In the genomic region with DNA sequence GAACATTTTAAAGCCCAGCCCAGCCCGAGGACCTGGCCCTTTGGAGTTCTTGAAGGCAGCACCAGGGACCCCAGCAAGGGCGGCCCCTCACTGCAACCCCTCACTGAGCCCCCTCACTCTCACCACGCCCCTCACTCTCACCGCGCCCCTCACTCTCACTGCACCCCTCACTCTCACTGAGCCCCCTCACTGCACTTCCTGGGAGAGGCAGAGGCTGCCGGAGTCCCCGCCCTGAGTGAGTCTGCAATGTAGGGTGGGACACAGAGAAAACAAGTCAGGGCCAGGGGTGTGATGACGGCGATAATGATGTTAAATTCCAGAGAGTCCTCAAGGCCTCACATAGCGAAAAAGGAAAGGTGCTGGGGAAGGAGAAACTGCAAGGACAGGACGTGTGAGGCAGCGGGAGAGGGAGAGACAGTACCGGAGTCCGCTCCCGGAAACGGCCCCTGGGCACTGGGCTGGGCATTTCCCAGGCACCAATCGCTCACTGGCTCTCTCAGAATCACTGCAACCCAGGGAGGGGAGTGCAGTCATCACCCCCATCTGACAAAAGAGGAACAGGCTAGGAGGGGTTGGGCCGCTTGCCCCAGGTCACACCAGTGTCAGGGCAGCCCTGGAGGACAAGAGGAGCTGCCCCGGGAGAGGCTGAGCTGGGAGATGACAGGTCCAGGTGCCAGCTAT, we compare ENCODE assay signal across 1 cellular context.
TF ChIP-seq lines count a peak whose summit lies in the region.

No MANE protein-coding gene starts in this region.

TF ChIP-seq in WTC11, 78 proteins besides CTCF, POLR2A, EP300 and RAD21 (continued from another document):
- TF ChIP-seq, protein P1, sequence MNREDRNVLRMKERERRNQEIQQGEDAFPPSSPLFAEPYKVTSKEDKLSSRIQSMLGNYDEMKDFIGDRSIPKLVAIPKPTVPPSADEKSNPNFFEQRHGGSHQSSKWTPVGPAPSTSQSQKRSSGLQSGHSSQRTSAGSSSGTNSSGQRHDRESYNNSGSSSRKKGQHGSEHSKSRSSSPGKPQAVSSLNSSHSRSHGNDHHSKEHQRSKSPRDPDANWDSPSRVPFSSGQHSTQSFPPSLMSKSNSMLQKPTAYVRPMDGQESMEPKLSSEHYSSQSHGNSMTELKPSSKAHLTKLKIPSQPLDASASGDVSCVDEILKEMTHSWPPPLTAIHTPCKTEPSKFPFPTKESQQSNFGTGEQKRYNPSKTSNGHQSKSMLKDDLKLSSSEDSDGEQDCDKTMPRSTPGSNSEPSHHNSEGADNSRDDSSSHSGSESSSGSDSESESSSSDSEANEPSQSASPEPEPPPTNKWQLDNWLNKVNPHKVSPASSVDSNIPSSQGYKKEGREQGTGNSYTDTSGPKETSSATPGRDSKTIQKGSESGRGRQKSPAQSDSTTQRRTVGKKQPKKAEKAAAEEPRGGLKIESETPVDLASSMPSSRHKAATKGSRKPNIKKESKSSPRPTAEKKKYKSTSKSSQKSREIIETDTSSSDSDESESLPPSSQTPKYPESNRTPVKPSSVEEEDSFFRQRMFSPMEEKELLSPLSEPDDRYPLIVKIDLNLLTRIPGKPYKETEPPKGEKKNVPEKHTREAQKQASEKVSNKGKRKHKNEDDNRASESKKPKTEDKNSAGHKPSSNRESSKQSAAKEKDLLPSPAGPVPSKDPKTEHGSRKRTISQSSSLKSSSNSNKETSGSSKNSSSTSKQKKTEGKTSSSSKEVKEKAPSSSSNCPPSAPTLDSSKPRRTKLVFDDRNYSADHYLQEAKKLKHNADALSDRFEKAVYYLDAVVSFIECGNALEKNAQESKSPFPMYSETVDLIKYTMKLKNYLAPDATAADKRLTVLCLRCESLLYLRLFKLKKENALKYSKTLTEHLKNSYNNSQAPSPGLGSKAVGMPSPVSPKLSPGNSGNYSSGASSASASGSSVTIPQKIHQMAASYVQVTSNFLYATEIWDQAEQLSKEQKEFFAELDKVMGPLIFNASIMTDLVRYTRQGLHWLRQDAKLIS (CRISPR knock-in tag; IDR thresholded peaks at IDR 0.05; ENCODE audit: borderline replicate concordance): no peak
- no peak for TF ChIP-seq RELA (CRISPR knock-in tag; IDR thresholded peaks at IDR 0.05; ENCODE audit: borderline replicate concordance)
- TF ChIP-seq SMAD4 (CRISPR knock-in tag; IDR thresholded peaks at IDR 0.05): no peak
- TF ChIP-seq, protein P2, sequence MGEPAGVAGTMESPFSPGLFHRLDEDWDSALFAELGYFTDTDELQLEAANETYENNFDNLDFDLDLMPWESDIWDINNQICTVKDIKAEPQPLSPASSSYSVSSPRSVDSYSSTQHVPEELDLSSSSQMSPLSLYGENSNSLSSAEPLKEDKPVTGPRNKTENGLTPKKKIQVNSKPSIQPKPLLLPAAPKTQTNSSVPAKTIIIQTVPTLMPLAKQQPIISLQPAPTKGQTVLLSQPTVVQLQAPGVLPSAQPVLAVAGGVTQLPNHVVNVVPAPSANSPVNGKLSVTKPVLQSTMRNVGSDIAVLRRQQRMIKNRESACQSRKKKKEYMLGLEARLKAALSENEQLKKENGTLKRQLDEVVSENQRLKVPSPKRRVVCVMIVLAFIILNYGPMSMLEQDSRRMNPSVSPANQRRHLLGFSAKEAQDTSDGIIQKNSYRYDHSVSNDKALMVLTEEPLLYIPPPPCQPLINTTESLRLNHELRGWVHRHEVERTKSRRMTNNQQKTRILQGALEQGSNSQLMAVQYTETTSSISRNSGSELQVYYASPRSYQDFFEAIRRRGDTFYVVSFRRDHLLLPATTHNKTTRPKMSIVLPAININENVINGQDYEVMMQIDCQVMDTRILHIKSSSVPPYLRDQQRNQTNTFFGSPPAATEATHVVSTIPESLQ (CRISPR knock-in tag; IDR thresholded peaks at IDR 0.05): no peak
- TF ChIP-seq NFATC4 (CRISPR knock-in tag; IDR thresholded peaks at IDR 0.05): no peak
- TF ChIP-seq, protein P3, sequence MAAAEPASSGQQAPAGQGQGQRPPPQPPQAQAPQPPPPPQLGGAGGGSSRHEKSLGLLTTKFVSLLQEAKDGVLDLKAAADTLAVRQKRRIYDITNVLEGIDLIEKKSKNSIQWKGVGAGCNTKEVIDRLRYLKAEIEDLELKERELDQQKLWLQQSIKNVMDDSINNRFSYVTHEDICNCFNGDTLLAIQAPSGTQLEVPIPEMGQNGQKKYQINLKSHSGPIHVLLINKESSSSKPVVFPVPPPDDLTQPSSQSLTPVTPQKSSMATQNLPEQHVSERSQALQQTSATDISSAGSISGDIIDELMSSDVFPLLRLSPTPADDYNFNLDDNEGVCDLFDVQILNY (CRISPR knock-in tag; IDR thresholded peaks at IDR 0.05): no peak
- TF ChIP-seq ZNF416 (CRISPR knock-in tag; IDR thresholded peaks at IDR 0.05): no peak
- no peak for TF ChIP-seq ELF4 (CRISPR knock-in tag; IDR thresholded peaks at IDR 0.05; ENCODE audit: low read depth)
- no peak for TF ChIP-seq NFYB (CRISPR knock-in tag; conservative IDR thresholded peaks at IDR 0.05; ENCODE audit: low read depth)
- TF ChIP-seq, protein P4, sequence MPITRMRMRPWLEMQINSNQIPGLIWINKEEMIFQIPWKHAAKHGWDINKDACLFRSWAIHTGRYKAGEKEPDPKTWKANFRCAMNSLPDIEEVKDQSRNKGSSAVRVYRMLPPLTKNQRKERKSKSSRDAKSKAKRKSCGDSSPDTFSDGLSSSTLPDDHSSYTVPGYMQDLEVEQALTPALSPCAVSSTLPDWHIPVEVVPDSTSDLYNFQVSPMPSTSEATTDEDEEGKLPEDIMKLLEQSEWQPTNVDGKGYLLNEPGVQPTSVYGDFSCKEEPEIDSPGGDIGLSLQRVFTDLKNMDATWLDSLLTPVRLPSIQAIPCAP (CRISPR knock-in tag; IDR thresholded peaks at IDR 0.05): no peak
- TF ChIP-seq MYBL2 (CRISPR knock-in tag; IDR thresholded peaks at IDR 0.05): no peak
- no peak for TF ChIP-seq PRRX2 (CRISPR knock-in tag; IDR thresholded peaks at IDR 0.05)
- no peak for TF ChIP-seq CBFB (CRISPR knock-in tag; IDR thresholded peaks at IDR 0.05; ENCODE audit: low read depth)
- TF ChIP-seq SMAD3 (CRISPR knock-in tag; IDR thresholded peaks at IDR 0.05; ENCODE audit: borderline replicate concordance): no peak
